ENCODE assay signal across 8 cellular contexts in genomic region chr17:6413073-6413472, GRCh38. TPM values are rescaled to one million over a fixed set of nuclear protein-coding genes. Genes with fewer than 3 reads are reported as not detected.
A peak's percentile ranks its signal among the peaks of the same experiment; 100 is the strongest.
DNase-seq lines count a peak whose midpoint lies in the region; ATAC-seq, FAIRE-seq and TF ChIP-seq lines count a peak whose summit lies in the region.

No MANE protein-coding gene starts in this region.

- FAIRE-seq in D721Med (lab: Jason Lieb, UNC), result peak; percentile 44

- intact Hi-C loops in aorta (cut with DNase I), result no loop called here

- WGBS in aorta, 2 donors, result 93 to 95% methylated on average over 1 of the region's 1 CpG

- no peak overlapping the region for H3K4me3 Mint-ChIP-seq in stimulated activated naive CD8-positive, alpha-beta T cell treated with anti-CD3 and anti-CD28 coated beads, Interleukin-15, amount 100 ng/mL, for 72 hours

- no peaks in the 10 kb centered on the region for H3K4me1 ChIP-seq in aorta (ENCODE audit: control insufficient read depth in 1 of 2, insufficient read depth in 2 of 2, low read length in 2 of 2)

- H3K9me3 Mint-ChIP-seq in stimulated activated naive CD8-positive, alpha-beta T cell treated with anti-CD3 and anti-CD28 coated beads, Interleukin-15, amount 100 ng/mL, for 72 hours, result no peaks in the 10 kb centered on the region

- H3K27me3 Mint-ChIP-seq in stimulated activated naive CD8-positive, alpha-beta T cell treated with anti-CD3 and anti-CD28 coated beads, Interleukin-15, amount 100 ng/mL, for 72 hours, result peaks cover 51% of the 10 kb centered on the region

- DNase-seq in D721Med (ENCODE audit: insufficient read length, low spot score) (peak; percentile 58), HT-29 (ENCODE audit: low spot score) (peak; percentile 44), OCI-M1 (lab: John Stamatoyannopoulos, UW) (peak; percentile 70), fibroblast of peridontal ligament (ENCODE audit: extremely low read depth) (peak; percentile 74), aorta (no peak)
- DNase-seq in stimulated activated naive CD8-positive, alpha-beta T cell treated with anti-CD3 and anti-CD28 coated beads, Interleukin-15, amount 100 ng/mL, for 72 hours, result no peak

- no peak overlapping the region for H3K27ac ChIP-seq in aorta (ENCODE audit: low read depth in 1 of 2, low read length in 2 of 2)

- H3K9me3 ChIP-seq in aorta (ENCODE audit: control insufficient read depth, low read length), result no peaks in the 10 kb centered on the region

- ATAC-seq in stimulated activated naive CD8-positive, alpha-beta T cell treated with anti-CD3 and anti-CD28 coated beads, Interleukin-15, amount 100 ng/mL, for 72 hours, result peak; percentile 67
- ATAC-seq in HG02571 (IDR thresholded peaks at IDR 0.05; ENCODE audit: unreplicated experiment), result no peak
- no peak for ATAC-seq in HG02623 (IDR thresholded peaks at IDR 0.05; ENCODE audit: unreplicated experiment)
- ATAC-seq in aorta (ENCODE audit: low FRiP score), result no peak

- no peaks in the 10 kb centered on the region for H3K27me3 ChIP-seq in aorta (ENCODE audit: control insufficient read depth in 1 of 2, insufficient read depth in 2 of 2, low read length in 1 of 2)

- no peaks in the 10 kb centered on the region for H3K36me3 ChIP-seq in aorta (ENCODE audit: control insufficient read depth in 1 of 2, insufficient read depth in 2 of 2, low read length in 1 of 2)

- H3K27ac Mint-ChIP-seq in stimulated activated naive CD8-positive, alpha-beta T cell treated with anti-CD3 and anti-CD28 coated beads, Interleukin-15, amount 100 ng/mL, for 72 hours, result no peak overlapping the region

- no peak overlapping the region for H3K4me3 ChIP-seq in aorta (ENCODE audit: low read length in 2 of 2)

- no peaks in the 10 kb centered on the region for H3K4me1 Mint-ChIP-seq in stimulated activated naive CD8-positive, alpha-beta T cell treated with anti-CD3 and anti-CD28 coated beads, Interleukin-15, amount 100 ng/mL, for 72 hours

- TF ChIP-seq CTCF in D721Med (IDR thresholded peaks at IDR 0.05; ENCODE audit: insufficient read depth, missing control alignments), result peak; percentile 36

RNA-seq across cellular contexts. Expression of gene AIPL1, which starts 21.8 kb away (rescaled TPM):
- total RNA-seq in HT-29 (2014; rRNA removed; shearing (Covaris generic)), result not detected in 2 replicates
- total RNA-seq in aorta, result not detected
- under 1 TPM in 1 of 2 donors, not detected in 1; 0.25 TPM for polyA plus RNA-seq in aorta

RNA-seq across cellular contexts. Expression of gene PIMREG, which starts 31.2 kb away (rescaled TPM):
- 97.8 and 111 TPM in 2 replicates for total RNA-seq in HT-29 (2014; rRNA removed; shearing (Covaris generic))
- under 1 TPM in 1 of 2 donors, not detected in 1; 0.84 TPM for total RNA-seq in aorta
- polyA plus RNA-seq in aorta, result under 1 TPM in 1 of 2 donors, not detected in 1; 0.50 TPM

Comparison
In these comparisons a context has a peak if more than half of its experiments do, and no peak if none do; other contexts are left out.
1. DNase-seq: peak in D721Med (single experiment), HT-29 (single experiment), OCI-M1 (single experiment) and fibroblast of peridontal ligament (single experiment); none in stimulated activated naive CD8-positive, alpha-beta T cell treated with anti-CD3 and anti-CD28 coated beads, Interleukin-15, amount 100 ng/mL, for 72 hours (0 of 2) and aorta (0 of 2).
2. RNA of gene PIMREG, which starts 31.2 kb away (total RNA-seq): 97.8 to 111 TPM in HT-29; 0.84 TPM in aorta; every median in the first group is over 10 times any median in the second.